Comparison of ENCODE assay signal across 2 cellular contexts in the genomic region with DNA sequence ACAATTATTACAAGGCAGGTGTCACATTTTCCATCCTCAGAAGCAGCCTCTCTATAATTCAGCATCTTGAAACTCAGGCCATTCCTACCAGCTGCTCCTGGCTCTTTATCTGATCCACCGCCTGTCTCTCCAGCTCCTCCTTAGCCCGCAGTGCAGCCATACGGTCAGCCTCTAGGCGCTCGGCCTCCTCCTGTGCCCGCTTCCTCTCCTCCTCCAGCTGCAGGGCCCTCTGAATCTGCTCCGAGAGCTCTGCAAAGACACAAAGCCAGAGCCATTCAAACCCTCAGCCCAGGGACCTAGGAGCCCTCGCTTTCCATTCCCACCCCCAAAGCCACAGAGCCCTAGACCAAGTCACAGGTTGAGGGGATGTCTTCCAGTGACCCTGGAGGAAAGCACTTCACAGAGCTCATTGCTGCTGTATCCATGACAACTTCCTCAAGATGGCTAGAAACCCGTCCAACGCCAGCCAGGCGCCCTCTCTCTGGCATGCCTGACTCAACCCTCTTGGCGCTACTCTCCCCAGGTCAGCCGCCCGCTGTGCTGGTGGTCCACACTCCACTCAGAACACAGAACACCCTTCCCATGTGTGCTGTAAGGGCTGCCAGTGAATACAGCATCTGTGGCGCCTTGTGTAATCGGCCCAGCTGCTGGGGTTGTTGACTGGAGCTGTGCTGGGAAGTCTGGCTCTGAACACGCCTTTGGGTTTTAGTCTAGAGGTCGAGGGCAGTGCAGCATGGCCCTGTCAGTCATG.
A peak's percentile ranks its signal among the peaks of the same experiment; 100 is the strongest.
TF ChIP-seq lines count a peak whose summit lies in the region.

No MANE protein-coding gene starts in this region.

TF ChIP-seq in GM23338, 12 proteins besides CTCF, POLR2A, EP300 and RAD21:
- TF ChIP-seq ZNF114 (CRISPR knock-in tag; IDR thresholded peaks at IDR 0.05) = no peak
- 0 out of 2 replicates have a peak, but pooled peaks have one; percentile 24 for TF ChIP-seq POLR2AphosphoS5 (IDR thresholded peaks at IDR 0.05; ENCODE audit: low read depth)

TF ChIP-seq in H1, 55 proteins besides CTCF, POLR2A, EP300 and RAD21:
- no peak for TF ChIP-seq SIX5 (IDR thresholded peaks at IDR 0.05; ENCODE audit: low read depth, low read length)
- TF ChIP-seq, protein P1, sequence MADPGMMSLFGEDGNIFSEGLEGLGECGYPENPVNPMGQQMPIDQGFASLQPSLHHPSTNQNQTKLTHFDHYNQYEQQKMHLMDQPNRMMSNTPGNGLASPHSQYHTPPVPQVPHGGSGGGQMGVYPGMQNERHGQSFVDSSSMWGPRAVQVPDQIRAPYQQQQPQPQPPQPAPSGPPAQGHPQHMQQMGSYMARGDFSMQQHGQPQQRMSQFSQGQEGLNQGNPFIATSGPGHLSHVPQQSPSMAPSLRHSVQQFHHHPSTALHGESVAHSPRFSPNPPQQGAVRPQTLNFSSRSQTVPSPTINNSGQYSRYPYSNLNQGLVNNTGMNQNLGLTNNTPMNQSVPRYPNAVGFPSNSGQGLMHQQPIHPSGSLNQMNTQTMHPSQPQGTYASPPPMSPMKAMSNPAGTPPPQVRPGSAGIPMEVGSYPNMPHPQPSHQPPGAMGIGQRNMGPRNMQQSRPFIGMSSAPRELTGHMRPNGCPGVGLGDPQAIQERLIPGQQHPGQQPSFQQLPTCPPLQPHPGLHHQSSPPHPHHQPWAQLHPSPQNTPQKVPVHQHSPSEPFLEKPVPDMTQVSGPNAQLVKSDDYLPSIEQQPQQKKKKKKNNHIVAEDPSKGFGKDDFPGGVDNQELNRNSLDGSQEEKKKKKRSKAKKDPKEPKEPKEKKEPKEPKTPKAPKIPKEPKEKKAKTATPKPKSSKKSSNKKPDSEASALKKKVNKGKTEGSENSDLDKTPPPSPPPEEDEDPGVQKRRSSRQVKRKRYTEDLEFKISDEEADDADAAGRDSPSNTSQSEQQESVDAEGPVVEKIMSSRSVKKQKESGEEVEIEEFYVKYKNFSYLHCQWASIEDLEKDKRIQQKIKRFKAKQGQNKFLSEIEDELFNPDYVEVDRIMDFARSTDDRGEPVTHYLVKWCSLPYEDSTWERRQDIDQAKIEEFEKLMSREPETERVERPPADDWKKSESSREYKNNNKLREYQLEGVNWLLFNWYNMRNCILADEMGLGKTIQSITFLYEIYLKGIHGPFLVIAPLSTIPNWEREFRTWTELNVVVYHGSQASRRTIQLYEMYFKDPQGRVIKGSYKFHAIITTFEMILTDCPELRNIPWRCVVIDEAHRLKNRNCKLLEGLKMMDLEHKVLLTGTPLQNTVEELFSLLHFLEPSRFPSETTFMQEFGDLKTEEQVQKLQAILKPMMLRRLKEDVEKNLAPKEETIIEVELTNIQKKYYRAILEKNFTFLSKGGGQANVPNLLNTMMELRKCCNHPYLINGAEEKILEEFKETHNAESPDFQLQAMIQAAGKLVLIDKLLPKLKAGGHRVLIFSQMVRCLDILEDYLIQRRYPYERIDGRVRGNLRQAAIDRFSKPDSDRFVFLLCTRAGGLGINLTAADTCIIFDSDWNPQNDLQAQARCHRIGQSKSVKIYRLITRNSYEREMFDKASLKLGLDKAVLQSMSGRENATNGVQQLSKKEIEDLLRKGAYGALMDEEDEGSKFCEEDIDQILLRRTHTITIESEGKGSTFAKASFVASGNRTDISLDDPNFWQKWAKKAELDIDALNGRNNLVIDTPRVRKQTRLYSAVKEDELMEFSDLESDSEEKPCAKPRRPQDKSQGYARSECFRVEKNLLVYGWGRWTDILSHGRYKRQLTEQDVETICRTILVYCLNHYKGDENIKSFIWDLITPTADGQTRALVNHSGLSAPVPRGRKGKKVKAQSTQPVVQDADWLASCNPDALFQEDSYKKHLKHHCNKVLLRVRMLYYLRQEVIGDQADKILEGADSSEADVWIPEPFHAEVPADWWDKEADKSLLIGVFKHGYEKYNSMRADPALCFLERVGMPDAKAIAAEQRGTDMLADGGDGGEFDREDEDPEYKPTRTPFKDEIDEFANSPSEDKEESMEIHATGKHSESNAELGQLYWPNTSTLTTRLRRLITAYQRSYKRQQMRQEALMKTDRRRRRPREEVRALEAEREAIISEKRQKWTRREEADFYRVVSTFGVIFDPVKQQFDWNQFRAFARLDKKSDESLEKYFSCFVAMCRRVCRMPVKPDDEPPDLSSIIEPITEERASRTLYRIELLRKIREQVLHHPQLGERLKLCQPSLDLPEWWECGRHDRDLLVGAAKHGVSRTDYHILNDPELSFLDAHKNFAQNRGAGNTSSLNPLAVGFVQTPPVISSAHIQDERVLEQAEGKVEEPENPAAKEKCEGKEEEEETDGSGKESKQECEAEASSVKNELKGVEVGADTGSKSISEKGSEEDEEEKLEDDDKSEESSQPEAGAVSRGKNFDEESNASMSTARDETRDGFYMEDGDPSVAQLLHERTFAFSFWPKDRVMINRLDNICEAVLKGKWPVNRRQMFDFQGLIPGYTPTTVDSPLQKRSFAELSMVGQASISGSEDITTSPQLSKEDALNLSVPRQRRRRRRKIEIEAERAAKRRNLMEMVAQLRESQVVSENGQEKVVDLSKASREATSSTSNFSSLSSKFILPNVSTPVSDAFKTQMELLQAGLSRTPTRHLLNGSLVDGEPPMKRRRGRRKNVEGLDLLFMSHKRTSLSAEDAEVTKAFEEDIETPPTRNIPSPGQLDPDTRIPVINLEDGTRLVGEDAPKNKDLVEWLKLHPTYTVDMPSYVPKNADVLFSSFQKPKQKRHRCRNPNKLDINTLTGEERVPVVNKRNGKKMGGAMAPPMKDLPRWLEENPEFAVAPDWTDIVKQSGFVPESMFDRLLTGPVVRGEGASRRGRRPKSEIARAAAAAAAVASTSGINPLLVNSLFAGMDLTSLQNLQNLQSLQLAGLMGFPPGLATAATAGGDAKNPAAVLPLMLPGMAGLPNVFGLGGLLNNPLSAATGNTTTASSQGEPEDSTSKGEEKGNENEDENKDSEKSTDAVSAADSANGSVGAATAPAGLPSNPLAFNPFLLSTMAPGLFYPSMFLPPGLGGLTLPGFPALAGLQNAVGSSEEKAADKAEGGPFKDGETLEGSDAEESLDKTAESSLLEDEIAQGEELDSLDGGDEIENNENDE (IDR thresholded peaks at IDR 0.05; ENCODE audit: insufficient replicate concordance, low read length) = no peak
- no peak for TF ChIP-seq CHD1 (IDR thresholded peaks at IDR 0.05; ENCODE audit: low read depth, low read length)
- TF ChIP-seq CREB1 (IDR thresholded peaks at IDR 0.05) = no peak
- no peak for TF ChIP-seq KDM4A (IDR thresholded peaks at IDR 0.05; ENCODE audit: low read depth, low read length, severe bottlenecking)
- TF ChIP-seq RFX5 (IDR thresholded peaks at IDR 0.05; ENCODE audit: borderline replicate concordance, low read depth, low read length) = no peak
- no peak for TF ChIP-seq ASH2L (IDR thresholded peaks at IDR 0.05; ENCODE audit: low read length)
- TF ChIP-seq FOSL1 (IDR thresholded peaks at IDR 0.05; ENCODE audit: insufficient read depth, low read depth, low read length) = no peak
- no peak for TF ChIP-seq SIRT6 (IDR thresholded peaks at IDR 0.05; ENCODE audit: low read length)
TF ChIP-seq in H1: peak in this region for 0.
